12 cellular contexts compared by ENCODE assay signal in genomic region chr1:50418600-50419109, GRCh38. TPM values are rescaled to one million over a fixed set of nuclear protein-coding genes. Genes with fewer than 3 reads are reported as not detected.
DNase-seq lines count a peak whose midpoint lies in the region; TF ChIP-seq lines count a peak whose summit lies in the region.
"Had no signal": no experiment of that assay in that cellular context is flagged by ENCODE, and none has a peak within 500 bp of the region (broad histone marks: within the 10 kb centered on the region; RNA-seq: fewer than 3 reads in every experiment).

No MANE protein-coding gene starts in this region.

- no peaks in the 10 kb centered on the region for H3K36me3 ChIP-seq in endodermal cell (ENCODE audit: control insufficient read depth, insufficient read depth, low read length)
- H3K36me3 ChIP-seq in tibial artery = no peaks in the 10 kb centered on the region
- H3K36me3 ChIP-seq: right lobe of liver, uterus had no signal

- H3K27ac Mint-ChIP-seq in activated CD4-positive, alpha-beta T cell treated with anti-CD3 and anti-CD28 coated beads, Interleukin-2, amount 10 ng/mL, durations not matched to agents 7 days and 5 days = peak overlapping the region; percentile 78
- H3K27ac Mint-ChIP-seq in endodermal cell (no peak overlapping the region), mesothelial cell of epicardium (no peak overlapping the region)

- H3K27me3 ChIP-seq in endodermal cell (ENCODE audit: control insufficient read depth, insufficient read depth, low read length, poor library complexity, severe bottlenecking) (peaks cover 100% of the 10 kb centered on the region), tibial artery (peaks cover 0 to 94% of the 10 kb centered on the region in 2 donors)

- H3K27ac ChIP-seq in endodermal cell (ENCODE audit: low read depth, low read length) = no peak overlapping the region
- H3K27ac ChIP-seq in tibial artery = no peak overlapping the region
- H3K27ac ChIP-seq: epithelial cell of prostate, right lobe of liver, uterus had no signal

- H3K9me3 Mint-ChIP-seq in activated CD4-positive, alpha-beta T cell treated with anti-CD3 and anti-CD28 coated beads, Interleukin-2, amount 10 ng/mL, durations not matched to agents 7 days and 5 days = no peaks in the 10 kb centered on the region
- H3K9me3 Mint-ChIP-seq in endodermal cell = peaks cover under 1% of the 10 kb centered on the region
- no peaks in the 10 kb centered on the region for H3K9me3 Mint-ChIP-seq in mesothelial cell of epicardium

- POLR2A ChIA-PET in activated CD4-positive, alpha-beta T cell treated with anti-CD3 and anti-CD28 coated beads, Interleukin-2, amount 10 ng/mL, durations not matched to agents 7 days and 5 days (lab: Charles Lee) = no interaction called here

- H3K36me3 Mint-ChIP-seq in activated CD4-positive, alpha-beta T cell treated with anti-CD3 and anti-CD28 coated beads, Interleukin-2, amount 10 ng/mL, durations not matched to agents 7 days and 5 days (ENCODE audit: low read depth) = peaks cover 5% of the 10 kb centered on the region
- H3K36me3 Mint-ChIP-seq in endodermal cell (ENCODE audit: low read depth) (no peaks in the 10 kb centered on the region), mesothelial cell of epicardium (no peaks in the 10 kb centered on the region)

- TF ChIP-seq CTCF in endodermal cell (conservative IDR thresholded peaks at IDR 0.05) (no peak), mesothelial cell of epicardium (IDR thresholded peaks at IDR 0.05; ENCODE audit: unreplicated experiment) (no peak), tibial artery (IDR thresholded peaks at IDR 0.05) (no peak), lower leg skin (IDR thresholded peaks at IDR 0.05) (no peak)

- H3K4me3 ChIP-seq in endodermal cell (ENCODE audit: low read length) (no peak overlapping the region), tibial artery (peak overlapping the region; percentile 22 to 47), lower leg skin (ENCODE audit: low read depth, poor library complexity, severe bottlenecking) (no peak overlapping the region)
- H3K4me3 ChIP-seq: uterus had no signal

- DNase-seq in activated CD4-positive, alpha-beta T cell treated with anti-CD3 and anti-CD28 coated beads, Interleukin-2, amount 10 ng/mL, durations not matched to agents 7 days and 5 days = no peak
- DNase-seq in activated CD4-positive, alpha-beta T cell treated with anti-CD3 and anti-CD28 coated beads for 1 hour = no peak
- DNase-seq in endodermal cell (peak; percentile 75), mesothelial cell of epicardium (ENCODE audit: low spot score in 2 of 2, unreplicated experiment in 2 of 2) (peak in 1 of 2 experiments; percentile 53), tibial artery (no peak), superior temporal gyrus (ENCODE audit: extremely low spot score) (no peak), lower leg skin (ENCODE audit: low spot score in 2 of 2) (no peak)
- DNase-seq in central memory CD4-positive, alpha-beta T cell = no peak
- DNase-seq: uterus had no signal

- H3K9ac ChIP-seq in endodermal cell (ENCODE audit: extremely low read depth, low read length, poor library complexity, severe bottlenecking) = no peak overlapping the region

- WGBS in endodermal cell (ENCODE audit: insufficient coverage in 1 of 2, insufficient read length in 1 of 2), 2 experiments = 0 to 3% methylated on average over 21 to 64 of the region's 64 CpGs
- WGBS in lower leg skin, 2 donors = 2 to 4% methylated on average over 5 to 37 of the region's 64 CpGs

- no peaks in the 10 kb centered on the region for H3K9me3 ChIP-seq in endodermal cell (ENCODE audit: control insufficient read depth, low read length)
- no peaks in the 10 kb centered on the region for H3K9me3 ChIP-seq in tibial artery
- H3K9me3 ChIP-seq: right lobe of liver, uterus had no signal

- H3K4me3 Mint-ChIP-seq in activated CD4-positive, alpha-beta T cell treated with anti-CD3 and anti-CD28 coated beads, Interleukin-2, amount 10 ng/mL, durations not matched to agents 7 days and 5 days = no peak overlapping the region
- peak overlapping the region; percentile 48 for H3K4me3 Mint-ChIP-seq in endodermal cell
- peak overlapping the region; percentile 59 for H3K4me3 Mint-ChIP-seq in mesothelial cell of epicardium

- H3K4me1 ChIP-seq in endodermal cell (ENCODE audit: control insufficient read depth, insufficient read depth, low read length) (no peaks in the 10 kb centered on the region), tibial artery (peaks cover 0 to 71% (median 61%) of the 10 kb centered on the region in 4 donors)

- CTCF ChIA-PET in activated CD4-positive, alpha-beta T cell treated with anti-CD3 and anti-CD28 coated beads, Interleukin-2, amount 10 ng/mL, durations not matched to agents 7 days and 5 days (lab: Charles Lee) = no interaction called here

- intact Hi-C loops in tibial artery (cut with DNase I; ENCODE audit: low total_unique reads) (no loop called here), lower leg skin (cut with DNase I; ENCODE audit: low total_unique reads) (no loop called here)

- H3K27me3 Mint-ChIP-seq in activated CD4-positive, alpha-beta T cell treated with anti-CD3 and anti-CD28 coated beads, Interleukin-2, amount 10 ng/mL, durations not matched to agents 7 days and 5 days = peaks cover 79% of the 10 kb centered on the region
- H3K27me3 Mint-ChIP-seq in endodermal cell (ENCODE audit: insufficient read depth) = peaks cover 95% of the 10 kb centered on the region
- peaks cover 94% of the 10 kb centered on the region for H3K27me3 Mint-ChIP-seq in mesothelial cell of epicardium (ENCODE audit: low read depth)

- TF ChIP-seq POLR2A in lower leg skin (IDR thresholded peaks at IDR 0.05) = no peak

- H3K4me1 Mint-ChIP-seq in activated CD4-positive, alpha-beta T cell treated with anti-CD3 and anti-CD28 coated beads, Interleukin-2, amount 10 ng/mL, durations not matched to agents 7 days and 5 days = peaks cover 31% of the 10 kb centered on the region
- H3K4me1 Mint-ChIP-seq in endodermal cell = peaks cover 23% of the 10 kb centered on the region
- H3K4me1 Mint-ChIP-seq in mesothelial cell of epicardium = peaks cover 28% of the 10 kb centered on the region

RNA-seq across cellular contexts. Expression of gene DMRTA2, which starts 4.6 kb away (rescaled TPM):
- total RNA-seq in activated CD4-positive, alpha-beta T cell treated with anti-CD3 and anti-CD28 coated beads, Interleukin-2, amount 10 ng/mL, durations not matched to agents 7 days and 5 days = not detected
- total RNA-seq in endodermal cell (1 to 10 TPM; 1.2 to 2.4 TPM), mesothelial cell of epicardium (0.07 TPM in 1 of 3 replicates, not detected in the others), lower leg skin (under 1 TPM in 1 of 4 donors, not detected in 3; 0.23 TPM)
- polyA plus RNA-seq in endodermal cell (2013, experiment 1 of 2) = 0.50 TPM
- polyA plus RNA-seq in endodermal cell (2013, experiment 2 of 2) = 0.33 TPM
- total RNA-seq: OCI-LY7, right lobe of liver, uterus had no signal

Comparison
In these comparisons a context has a peak if more than half of its experiments do, and no peak if none do; other contexts are left out.
1. H3K4me3 ChIP-seq: peak in tibial artery (2 of 2); none in endodermal cell (single experiment) and lower leg skin (single experiment).